ENCODE assay signal across 35 cellular contexts in the genomic region with DNA sequence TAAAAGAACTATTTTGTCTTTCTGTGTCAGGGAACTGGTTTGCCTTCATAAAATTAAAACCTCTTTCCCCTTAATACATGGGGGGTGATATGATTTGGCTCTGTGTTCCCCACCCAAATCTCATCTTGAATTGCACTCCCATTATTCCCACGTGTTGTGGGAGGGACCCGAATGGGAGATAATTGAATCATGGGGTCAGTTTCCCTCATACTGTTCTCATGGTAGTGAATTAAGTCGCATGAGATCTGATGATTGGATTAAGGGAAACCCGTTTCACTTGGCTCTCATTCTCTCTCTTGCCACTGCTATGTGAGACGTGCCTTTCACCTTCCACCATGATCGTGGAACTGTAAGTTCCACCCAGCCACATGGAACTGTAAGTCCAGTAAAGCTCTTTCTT.
"Had no signal": no experiment of that assay in that cellular context is flagged by ENCODE, and none has a peak within 500 bp of the region (broad histone marks: within the 10 kb centered on the region; RNA-seq: fewer than 3 reads in every experiment).

No MANE protein-coding gene starts in this region.

- H3K4me1 Mint-ChIP-seq: activated CD4-positive, alpha-beta memory T cell treated with anti-CD3 and anti-CD28 coated beads, Interleukin-2, amount 10 ng/mL, durations not matched to agents 7 days and 5 days; activated CD4-positive, alpha-beta T cell treated with anti-CD3 and anti-CD28 coated beads for 36 hours; activated CD4-positive, alpha-beta T cell treated with anti-CD3 and anti-CD28 coated beads, Interleukin-2, amount 10 ng/mL, durations not matched to agents 7 days and 5 days; activated naive CD4-positive, alpha-beta T cell treated with anti-CD3 and anti-CD28 coated beads, Interleukin-2, amount 10 ng/mL, durations not matched to agents 7 days and 5 days; activated naive CD4-positive, alpha-beta T cell treated with anti-CD3 and anti-CD28 coated beads, Interleukin-2, amount 50 U/mL, for 24 hours; activated naive CD8-positive, alpha-beta T cell treated with anti-CD3 and anti-CD28 coated beads, Interleukin-2, amount 50 U/mL, for 24 hours; central memory CD8-positive, alpha-beta T cell had no signal

- H3K36me3 ChIP-seq: ascending aorta, cardiac muscle cell had no signal

- ATAC-seq: activated CD4-positive, alpha-beta T cell treated with anti-CD3 and anti-CD28 coated beads for 36 hours; activated CD4-positive, CD25-positive, alpha-beta regulatory T cell treated with anti-CD3 and anti-CD28 coated beads, Interleukin-2, amount 50 U/mL, for 24 hours; activated naive CD8-positive, alpha-beta T cell treated with anti-CD3 and anti-CD28 coated beads, Interleukin-2, amount 50 U/mL, for 24 hours had no signal

- H3K4me3 Mint-ChIP-seq: activated CD4-positive, alpha-beta memory T cell treated with anti-CD3 and anti-CD28 coated beads, Interleukin-2, amount 10 ng/mL, durations not matched to agents 7 days and 5 days; activated CD4-positive, alpha-beta T cell treated with anti-CD3 and anti-CD28 coated beads for 36 hours; activated CD4-positive, alpha-beta T cell treated with anti-CD3 and anti-CD28 coated beads, Interleukin-2, amount 10 ng/mL, durations not matched to agents 7 days and 5 days; activated naive CD4-positive, alpha-beta T cell treated with anti-CD3 and anti-CD28 coated beads, Interleukin-2, amount 10 ng/mL, durations not matched to agents 7 days and 5 days; activated naive CD4-positive, alpha-beta T cell treated with anti-CD3 and anti-CD28 coated beads, Interleukin-2, amount 50 U/mL, for 24 hours; activated naive CD8-positive, alpha-beta T cell; activated naive CD8-positive, alpha-beta T cell treated with anti-CD3 and anti-CD28 coated beads, Interleukin-2, amount 10 ng/mL, durations not matched to agents 7 days and 5 days; activated naive CD8-positive, alpha-beta T cell treated with anti-CD3 and anti-CD28 coated beads, Interleukin-2, amount 50 U/mL, for 24 hours; activated T-cell treated with anti-CD3 and anti-CD28 coated beads, Interleukin-2, amount 50 U/mL, for 24 hours; brain; central memory CD8-positive, alpha-beta T cell; T-helper 1 cell treated with Interleukin-12 subunit alpha and Interleukin-12 subunit beta and Interleukin-4 antibody, amounts not matched to agents 30 μg/mL and 1 μg/mL, for 36 hours; T-helper 2 cell treated with Interferon-gamma antibody and Interleukin-4, amounts not matched to agents 5 μg/mL and 100 μg/mL, for 36 hours had no signal

- H3K27ac Mint-ChIP-seq: activated CD4-positive, alpha-beta memory T cell treated with anti-CD3 and anti-CD28 coated beads, Interleukin-2, amount 10 ng/mL, durations not matched to agents 7 days and 5 days; activated CD4-positive, alpha-beta T cell treated with anti-CD3 and anti-CD28 coated beads for 36 hours; activated CD4-positive, alpha-beta T cell treated with anti-CD3 and anti-CD28 coated beads, Interleukin-2, amount 10 ng/mL, durations not matched to agents 7 days and 5 days; activated naive CD4-positive, alpha-beta T cell treated with anti-CD3 and anti-CD28 coated beads, Interleukin-2, amount 10 ng/mL, durations not matched to agents 7 days and 5 days; activated naive CD4-positive, alpha-beta T cell treated with anti-CD3 and anti-CD28 coated beads, Interleukin-2, amount 50 U/mL, for 24 hours; activated naive CD8-positive, alpha-beta T cell; activated naive CD8-positive, alpha-beta T cell treated with anti-CD3 and anti-CD28 coated beads, Interleukin-2, amount 10 ng/mL, durations not matched to agents 7 days and 5 days; activated naive CD8-positive, alpha-beta T cell treated with anti-CD3 and anti-CD28 coated beads, Interleukin-2, amount 50 U/mL, for 24 hours; activated T-cell treated with anti-CD3 and anti-CD28 coated beads, Interleukin-2, amount 50 U/mL, for 24 hours; activated T-helper 2 cell treated with anti-CD3 and anti-CD28 coated beads, Interferon-gamma antibody, Interleukin-2, Interleukin-4, amounts not matched to agents 10 μg/mL and 5 μg/mL and 100 μg/mL, durations not matched to agents 14 hours and 24 hours and 36 hours; brain; T-helper 1 cell treated with Interleukin-12 subunit alpha and Interleukin-12 subunit beta and Interleukin-4 antibody, amounts not matched to agents 30 μg/mL and 1 μg/mL, for 36 hours; T-helper 2 cell treated with Interferon-gamma antibody and Interleukin-4, amounts not matched to agents 5 μg/mL and 100 μg/mL, for 36 hours had no signal

- H3K36me3 Mint-ChIP-seq: activated naive CD4-positive, alpha-beta T cell treated with anti-CD3 and anti-CD28 coated beads, Interleukin-2, amount 10 ng/mL, durations not matched to agents 7 days and 5 days had no signal

- H3K27me3 ChIP-seq: ascending aorta, cardiac muscle cell had no signal

- DNase-seq: activated CD4-positive, alpha-beta memory T cell treated with anti-CD3 and anti-CD28 coated beads, Interleukin-2, amount 10 ng/mL, durations not matched to agents 7 days and 5 days; activated CD4-positive, alpha-beta T cell treated with anti-CD3 and anti-CD28 coated beads for 1 hour; activated CD4-positive, alpha-beta T cell treated with anti-CD3 and anti-CD28 coated beads for 36 hours; activated CD4-positive, alpha-beta T cell treated with anti-CD3 and anti-CD28 coated beads for 48 hours; activated CD4-positive, alpha-beta T cell treated with anti-CD3 and anti-CD28 coated beads, Interleukin-2, amount 10 ng/mL, durations not matched to agents 7 days and 5 days; activated CD4-positive, alpha-beta T cell treated with anti-CD3 and anti-CD28 coated beads, Interleukin-2, amount 50 U/mL, for 48 hours; activated CD4-positive, CD25-positive, alpha-beta regulatory T cell; activated CD8-positive, alpha-beta memory T cell treated with anti-CD3 and anti-CD28 coated beads, Interleukin-2, amount 50 U/mL, for 48 hours; activated effector memory CD4-positive, alpha-beta T cell treated with Interleukin-2 at 50 U/mL for 16 hours; activated gamma-delta T cell; activated naive CD4-positive, alpha-beta T cell treated with anti-CD3 and anti-CD28 coated beads, Interleukin-2, amount 10 ng/mL, durations not matched to agents 7 days and 5 days; activated naive CD4-positive, alpha-beta T cell treated with Interleukin-2 at 50 U/mL for 16 hours; activated naive CD8-positive, alpha-beta T cell treated with anti-CD3 and anti-CD28 coated beads, Interleukin-2, amount 10 ng/mL, durations not matched to agents 7 days and 5 days; activated naive CD8-positive, alpha-beta T cell treated with anti-CD3 and anti-CD28 coated beads, Interleukin-2, amount 50 U/mL, for 24 hours; activated T-cell treated with anti-CD3 and anti-CD28 coated beads, Interleukin-2, amount 50 U/mL, for 24 hours; activated T-cell treated with anti-CD3 and anti-CD28 coated beads, Interleukin-2, amount 50 U/mL, for 48 hours; amygdala; anterior cingulate cortex; caudate nucleus; cerebellar nuclear complex; SW 1271; T-helper 1 cell; T-helper 2 cell; T-helper 9 cell had no signal

- H3K27me3 Mint-ChIP-seq: activated CD4-positive, alpha-beta memory T cell treated with anti-CD3 and anti-CD28 coated beads, Interleukin-2, amount 10 ng/mL, durations not matched to agents 7 days and 5 days; activated CD4-positive, alpha-beta T cell treated with anti-CD3 and anti-CD28 coated beads for 36 hours; activated CD4-positive, alpha-beta T cell treated with anti-CD3 and anti-CD28 coated beads, Interleukin-2, amount 10 ng/mL, durations not matched to agents 7 days and 5 days; activated naive CD4-positive, alpha-beta T cell treated with anti-CD3 and anti-CD28 coated beads, Interleukin-2, amount 10 ng/mL, durations not matched to agents 7 days and 5 days; activated naive CD4-positive, alpha-beta T cell treated with anti-CD3 and anti-CD28 coated beads, Interleukin-2, amount 50 U/mL, for 24 hours; activated naive CD8-positive, alpha-beta T cell; activated naive CD8-positive, alpha-beta T cell treated with anti-CD3 and anti-CD28 coated beads, Interleukin-2, amount 10 ng/mL, durations not matched to agents 7 days and 5 days; activated naive CD8-positive, alpha-beta T cell treated with anti-CD3 and anti-CD28 coated beads, Interleukin-2, amount 50 U/mL, for 24 hours; activated T-cell treated with anti-CD3 and anti-CD28 coated beads, Interleukin-2, amount 50 U/mL, for 24 hours; central memory CD8-positive, alpha-beta T cell had no signal

- H3K9me3 ChIP-seq: ascending aorta had no signal

- H3K4me3 ChIP-seq: ascending aorta, cardiac muscle cell had no signal

- H3K27ac ChIP-seq: ascending aorta, cardiac muscle cell, VCaP had no signal

- H3K9me3 Mint-ChIP-seq: activated CD4-positive, alpha-beta T cell treated with anti-CD3 and anti-CD28 coated beads, Interleukin-2, amount 10 ng/mL, durations not matched to agents 7 days and 5 days; activated naive CD4-positive, alpha-beta T cell treated with anti-CD3 and anti-CD28 coated beads, Interleukin-2, amount 50 U/mL, for 24 hours; brain; central memory CD8-positive, alpha-beta T cell; T-helper 1 cell treated with Interleukin-12 subunit alpha and Interleukin-12 subunit beta and Interleukin-4 antibody, amounts not matched to agents 30 μg/mL and 1 μg/mL, for 36 hours had no signal
